In the genomic region with DNA sequence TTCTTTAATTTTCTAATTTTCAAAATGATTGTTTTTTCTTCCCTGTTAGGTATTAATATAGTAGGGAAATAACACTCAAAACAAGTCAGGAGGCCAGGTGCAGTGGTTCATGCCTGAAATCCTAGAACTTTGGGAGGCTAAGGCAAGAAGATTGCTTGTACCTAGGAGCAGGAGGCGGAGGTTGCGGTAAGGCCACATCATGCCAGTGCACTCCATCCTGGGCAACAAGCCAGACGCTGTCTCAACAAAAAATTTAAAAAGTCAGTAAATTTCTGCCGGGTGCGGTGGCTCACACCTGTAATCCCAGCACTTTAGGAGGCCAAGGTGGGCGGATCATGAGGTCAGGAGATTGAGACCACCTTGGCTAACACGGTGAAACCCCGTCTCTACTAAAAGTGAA, we compare ENCODE assay signal across 1 cellular context.
A peak's percentile ranks its signal among the peaks of the same experiment; 100 is the strongest.
TF ChIP-seq lines count a peak whose summit lies in the region.

No MANE protein-coding gene starts in this region.

TF ChIP-seq in HepG2, 621 proteins besides CTCF, POLR2A, EP300 and RAD21:
- TF ChIP-seq ZNF737 (CRISPR knock-in tag; IDR thresholded peaks at IDR 0.05; ENCODE audit: borderline replicate concordance), result no peak
- TF ChIP-seq SP2 (CRISPR knock-in tag; IDR thresholded peaks at IDR 0.05), result no peak
- no peak for TF ChIP-seq CREM (IDR thresholded peaks at IDR 0.05)
- no peak for TF ChIP-seq CREM (CRISPR knock-in tag; IDR thresholded peaks at IDR 0.05)
- TF ChIP-seq HES4 (CRISPR knock-in tag; IDR thresholded peaks at IDR 0.05; ENCODE audit: borderline replicate concordance), result no peak
- TF ChIP-seq, protein P1, sequence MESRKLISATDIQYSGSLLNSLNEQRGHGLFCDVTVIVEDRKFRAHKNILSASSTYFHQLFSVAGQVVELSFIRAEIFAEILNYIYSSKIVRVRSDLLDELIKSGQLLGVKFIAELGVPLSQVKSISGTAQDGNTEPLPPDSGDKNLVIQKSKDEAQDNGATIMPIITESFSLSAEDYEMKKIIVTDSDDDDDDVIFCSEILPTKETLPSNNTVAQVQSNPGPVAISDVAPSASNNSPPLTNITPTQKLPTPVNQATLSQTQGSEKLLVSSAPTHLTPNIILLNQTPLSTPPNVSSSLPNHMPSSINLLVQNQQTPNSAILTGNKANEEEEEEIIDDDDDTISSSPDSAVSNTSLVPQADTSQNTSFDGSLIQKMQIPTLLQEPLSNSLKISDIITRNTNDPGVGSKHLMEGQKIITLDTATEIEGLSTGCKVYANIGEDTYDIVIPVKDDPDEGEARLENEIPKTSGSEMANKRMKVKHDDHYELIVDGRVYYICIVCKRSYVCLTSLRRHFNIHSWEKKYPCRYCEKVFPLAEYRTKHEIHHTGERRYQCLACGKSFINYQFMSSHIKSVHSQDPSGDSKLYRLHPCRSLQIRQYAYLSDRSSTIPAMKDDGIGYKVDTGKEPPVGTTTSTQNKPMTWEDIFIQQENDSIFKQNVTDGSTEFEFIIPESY (CRISPR knock-in tag; IDR thresholded peaks at IDR 0.05), result peak; percentile 74; the same call in 1 of the 2 replicates
- no peak for TF ChIP-seq ZNF30 (CRISPR knock-in tag; IDR thresholded peaks at IDR 0.05)
